ENCODE assay signal across 28 cellular contexts in the genomic region with DNA sequence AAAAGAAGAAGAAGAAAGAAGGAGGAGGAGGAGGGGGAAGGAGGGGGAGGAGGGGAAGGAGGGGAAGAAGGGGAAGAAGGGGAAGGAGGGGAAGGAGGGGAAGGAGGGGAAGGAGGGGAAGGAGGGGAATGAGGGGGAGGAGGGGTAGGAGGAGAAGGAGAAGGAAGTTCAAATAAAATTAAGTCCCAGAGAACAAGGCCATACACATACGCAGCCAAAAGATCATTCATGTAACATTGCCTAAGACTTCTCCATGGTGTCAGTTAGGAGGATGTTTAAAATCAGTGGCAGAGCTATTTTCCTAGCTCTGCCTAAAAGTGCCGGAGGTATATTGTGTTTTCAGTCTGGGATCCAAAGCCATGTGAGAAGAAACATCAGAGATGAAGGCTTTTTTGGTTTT.
"Had no signal": no experiment of that assay in that cellular context is flagged by ENCODE, and none has a peak within 500 bp of the region (broad histone marks: within the 10 kb centered on the region; RNA-seq: fewer than 3 reads in every experiment).

No MANE protein-coding gene starts in this region.

- FAIRE-seq: keratinocyte, TTC549 had no signal

- H3K36me3 ChIP-seq: adrenal gland, ascending aorta, brain microvascular endothelial cell, heart right ventricle, spleen, thoracic aorta, upper lobe of left lung had no signal

- ATAC-seq: activated CD4-positive, alpha-beta T cell treated with anti-CD3 and anti-CD28 coated beads for 36 hours; activated T-helper 17 cell treated with anti-CD3 and anti-CD28 coated beads, Interleukin-2, amount 50 U/mL, for 72 hours; heart right ventricle; naive thymus-derived CD4-positive, alpha-beta T cell; WTC11 had no signal

- H3K27ac ChIP-seq: adrenal gland, ascending aorta, brain microvascular endothelial cell, spleen, thoracic aorta, upper lobe of left lung had no signal

- H3K4me1 ChIP-seq: ascending aorta had no signal

- H3K4me3 ChIP-seq: adrenal gland, ascending aorta, heart right ventricle, lung, spleen, thoracic aorta, upper lobe of left lung had no signal

- H3K9me3 ChIP-seq: adrenal gland, ascending aorta, thoracic aorta, upper lobe of left lung had no signal

- DNase-seq: activated CD4-positive, alpha-beta T cell treated with anti-CD3 and anti-CD28 coated beads for 36 hours; activated CD4-positive, alpha-beta T cell treated with anti-CD3 and anti-CD28 coated beads, Interleukin-2, amount 50 U/mL, for 4 hours; activated CD8-positive, alpha-beta memory T cell treated with anti-CD3 and anti-CD28 coated beads for 24 hours; activated CD8-positive, alpha-beta memory T cell treated with anti-CD3 and anti-CD28 coated beads, Interleukin-2, amount 50 U/mL, for 4 hours; activated naive CD4-positive, alpha-beta T cell; activated T-cell treated with anti-CD3 and anti-CD28 coated beads, Interleukin-2, amount 50 U/mL, for 24 hours; adrenal gland; brain microvascular endothelial cell; central memory CD4-positive, alpha-beta T cell; dermis blood vessel endothelial cell; effector CD8-positive, alpha-beta T cell; erythroblast; foreskin fibroblast; heart right ventricle; naive thymus-derived CD4-positive, alpha-beta T cell; occipital lobe; posterior cingulate gyrus; spleen; stimulated activated CD4-positive, alpha-beta T cell treated with anti-CD3 and anti-CD28 coated beads, Interleukin-4, amount 100 ng/mL, for 24 hours; stimulated activated naive CD4-positive, alpha-beta T cell treated with Interleukin-2 at 50 U/mL for 16 hours; upper lobe of left lung had no signal

- H3K27me3 ChIP-seq: adrenal gland, ascending aorta, brain microvascular endothelial cell, heart right ventricle, spleen, upper lobe of left lung had no signal
